ENCODE assay signal across 20 cellular contexts in genomic region chr6:121453191-121453590, GRCh38. TPM values are rescaled to one million over a fixed set of nuclear protein-coding genes. Genes with fewer than 3 reads are reported as not detected.
A peak's percentile ranks its signal among the peaks of the same experiment; 100 is the strongest.
DNase-seq lines count a peak whose midpoint lies in the region; ATAC-seq, FAIRE-seq and TF ChIP-seq lines count a peak whose summit lies in the region.
"Had no signal": no experiment of that assay in that cellular context is flagged by ENCODE, and none has a peak within 500 bp of the region (broad histone marks: within the 10 kb centered on the region; RNA-seq: fewer than 3 reads in every experiment).

No MANE protein-coding gene starts in this region.

- DNase-seq in Daoy (ENCODE audit: low read depth) = peak; percentile 16
- DNase-seq in endothelial cell of umbilical vein (ENCODE audit: low read depth, low spot score) = peak; percentile 72
- no peak for DNase-seq in smooth muscle cell (lab: John Stamatoyannopoulos, UW; ENCODE audit: unreplicated experiment)
- DNase-seq in activated CD4-positive, alpha-beta T cell treated with anti-CD3 and anti-CD28 coated beads, Interleukin-2, amount 50 U/mL, for 4 hours = no peak
- no peak for DNase-seq in GF-D8 (lab: John Stamatoyannopoulos, UW)
- DNase-seq in midbrain (lab: John Stamatoyannopoulos, UW) = no peak
- DNase-seq: AML-193; Caco-2; CD4-positive, alpha-beta T cell; GM23248; HFFc6; KG1 had no signal

- no peak overlapping the region for H3K27ac Mint-ChIP-seq in activated T-helper 17 cell treated with anti-CD3 and anti-CD28 coated beads, Interleukin-2, amount 50 U/mL, for 72 hours
- H3K27ac Mint-ChIP-seq: CD4-positive, alpha-beta T cell; HFFc6 had no signal

- 65% methylated on average over 5 of the region's 5 CpGs for WGBS in smooth muscle cell (ENCODE audit: low lambda C conversion rate)

- no peak for TF ChIP-seq POLR2A in endothelial cell of umbilical vein (IDR thresholded peaks at IDR 0.05; ENCODE audit: low read depth, low read length)

- H3K4me3 Mint-ChIP-seq in activated T-helper 17 cell treated with anti-CD3 and anti-CD28 coated beads, Interleukin-2, amount 50 U/mL, for 72 hours = no peak overlapping the region
- H3K4me3 Mint-ChIP-seq: CD4-positive, alpha-beta T cell; HFFc6 had no signal

- H3K4me1 ChIP-seq in endothelial cell of umbilical vein (ENCODE audit: control insufficient read depth, extremely low read depth, insufficient read depth, low read length) (peaks cover 9% of the 10 kb centered on the region), smooth muscle cell (ENCODE audit: low read depth) (peaks cover 7% of the 10 kb centered on the region)
- H3K4me1 ChIP-seq: Caco-2 had no signal

- dilution Hi-C loops in endothelial cell of umbilical vein (cut with MboI; ENCODE audit: extremely low pct_ligation_motif_present, low sequenced_read_pairs) = no loop called here

- peak; percentile 29 for ATAC-seq in activated T-helper 17 cell treated with anti-CD3 and anti-CD28 coated beads, Interleukin-2, amount 50 U/mL, for 72 hours (replicated peaks)
- no peak for ATAC-seq in HG02970 (IDR thresholded peaks at IDR 0.05; ENCODE audit: low FRiP score, unreplicated experiment)
- ATAC-seq: GM12878, HCT116 had no signal

- H3K79me2 ChIP-seq in endothelial cell of umbilical vein (ENCODE audit: control insufficient read depth, insufficient read depth, low read length) (peaks cover 13% of the 10 kb centered on the region), smooth muscle cell (ENCODE audit: low read depth) (peaks cover 17% of the 10 kb centered on the region)

- no peak for FAIRE-seq in endothelial cell of umbilical vein (lab: Jason Lieb, UNC)
- FAIRE-seq: D721Med, GM12878, GM19239, H54 had no signal

- H3K9me3 ChIP-seq in endothelial cell of umbilical vein (replicated peaks; ENCODE audit: control insufficient read depth, insufficient read depth, low read length) = no peaks in the 10 kb centered on the region
- H3K9me3 ChIP-seq in smooth muscle cell (replicated peaks; ENCODE audit: low read depth) = no peaks in the 10 kb centered on the region
- H3K9me3 ChIP-seq: Caco-2 had no signal

- peaks cover 0 to 4% of the 10 kb centered on the region in 2 experiments for H3K36me3 ChIP-seq in endothelial cell of umbilical vein (ENCODE audit: control insufficient read depth in 2 of 2, extremely low read depth in 1 of 2, insufficient read depth in 2 of 2, low read length in 2 of 2)
- H3K36me3 ChIP-seq in smooth muscle cell (ENCODE audit: low read depth) = no peaks in the 10 kb centered on the region

- H3K27me3 ChIP-seq in endothelial cell of umbilical vein (ENCODE audit: control insufficient read depth in 2 of 2, insufficient read depth in 2 of 2, low read length in 2 of 2) (no peaks in the 10 kb centered on the region), smooth muscle cell (ENCODE audit: low read depth) (no peaks in the 10 kb centered on the region)

- no peak overlapping the region for H3K27ac ChIP-seq in endothelial cell of umbilical vein (ENCODE audit: insufficient read depth, low read depth, low read length)
- H3K27ac ChIP-seq in smooth muscle cell (ENCODE audit: low read depth) = peak overlapping the region; percentile 56
- H3K27ac ChIP-seq: C4-2B, GM23248 had no signal

- H3K4me2 ChIP-seq in endothelial cell of umbilical vein (ENCODE audit: insufficient read depth, low read length) = no peak overlapping the region
- no peak overlapping the region for H3K4me2 ChIP-seq in smooth muscle cell

- H4K20me1 ChIP-seq in endothelial cell of umbilical vein (replicated peaks; ENCODE audit: control insufficient read depth, extremely low read depth, insufficient read depth, low read length) (no peaks in the 10 kb centered on the region), smooth muscle cell (ENCODE audit: low read depth) (peaks cover 22% of the 10 kb centered on the region)

- no peak overlapping the region for H3K9ac ChIP-seq in endothelial cell of umbilical vein (replicated peaks; ENCODE audit: extremely low read depth, insufficient read depth, low read length)
- H3K9ac ChIP-seq in smooth muscle cell (ENCODE audit: low read depth) = no peak overlapping the region
- H3K9ac ChIP-seq: GM23248 had no signal

- H2AFZ ChIP-seq in endothelial cell of umbilical vein (ENCODE audit: low read depth, low read length) (no peak overlapping the region), smooth muscle cell (ENCODE audit: low read depth) (no peak overlapping the region)
- H2AFZ ChIP-seq: GM23248 had no signal

- H3K4me3 ChIP-seq in endothelial cell of umbilical vein (replicated peaks in 1 of 3; ENCODE audit: insufficient read depth in 1 of 3, low read depth in 1 of 3, low read length in 3 of 3) (no peak overlapping the region), smooth muscle cell (no peak overlapping the region)
- H3K4me3 ChIP-seq: GM12878, GM23248 had no signal

- no peaks in the 10 kb centered on the region for H3K4me1 Mint-ChIP-seq in activated T-helper 17 cell treated with anti-CD3 and anti-CD28 coated beads, Interleukin-2, amount 50 U/mL, for 72 hours

- CTCF ChIA-PET in endothelial cell of umbilical vein (lab: Charles Lee) = interaction anchor here (0.7 to 2.8 kb wide), 4 partner anchors 9 to 396 kb away, joined by 3 to 8 read pairs (median 4); no protein-coding TSS in a partner anchor

- H3K36me3 Mint-ChIP-seq in activated T-helper 17 cell treated with anti-CD3 and anti-CD28 coated beads, Interleukin-2, amount 50 U/mL, for 72 hours (ENCODE audit: low read depth) = no peaks in the 10 kb centered on the region

- BruUV-seq in endothelial cell of umbilical vein (replicated peaks; lab: Mats Ljungman, UMichigan) = no TSS peak

- peaks cover 9% of the 10 kb centered on the region for H3K27me3 Mint-ChIP-seq in activated T-helper 17 cell treated with anti-CD3 and anti-CD28 coated beads, Interleukin-2, amount 50 U/mL, for 72 hours
- H3K27me3 Mint-ChIP-seq: CD4-positive, alpha-beta T cell had no signal

- H3F3A ChIP-seq in smooth muscle cell (ENCODE audit: low read depth) = peaks cover 33% of the 10 kb centered on the region

- no peak for TF ChIP-seq CTCF in endothelial cell of umbilical vein (IDR thresholded peaks at IDR 0.05; ENCODE audit: extremely low read depth in 1 of 2, insufficient read depth in 1 of 2, low read depth in 1 of 2, low read length in 2 of 2)
- TF ChIP-seq CTCF in smooth muscle cell (IDR thresholded peaks at IDR 0.05; ENCODE audit: borderline replicate concordance, insufficient read depth, poor library complexity, severe bottlenecking) = no peak

- POLR2A ChIA-PET in endothelial cell of umbilical vein (lab: Charles Lee) = interaction anchor here (0.7 kb wide), 1 partner anchor 18 kb away, joined by 3 read pairs; the partner anchor contains the start of gene GJA1

- intact Hi-C loops in endothelial cell of umbilical vein (cut with micrococcal nuclease) = loop anchor here (2.0 kb wide), 1 partner anchor 62 kb away; no protein-coding TSS in a partner anchor

- no peaks in the 10 kb centered on the region for H3K9me1 ChIP-seq in endothelial cell of umbilical vein (replicated peaks; ENCODE audit: control insufficient read depth, extremely low read depth, insufficient read depth, low read length)

- no peaks in the 10 kb centered on the region for H3K9me3 Mint-ChIP-seq in activated T-helper 17 cell treated with anti-CD3 and anti-CD28 coated beads, Interleukin-2, amount 50 U/mL, for 72 hours
- H3K9me3 Mint-ChIP-seq: CD4-positive, alpha-beta T cell; HFFc6 had no signal

TF ChIP-seq in endothelial cell of umbilical vein, 7 proteins besides CTCF, POLR2A, EP300 and RAD21:
- TF ChIP-seq EZH2 (IDR thresholded peaks at IDR 0.05; ENCODE audit: borderline replicate concordance, low read depth, low read length, severe bottlenecking) = no peak
- TF ChIP-seq FOS (IDR thresholded peaks at IDR 0.05; ENCODE audit: borderline replicate concordance, insufficient read depth, low read length) = peak; percentile 48
- peak; percentile 21 for TF ChIP-seq JUN (IDR thresholded peaks at IDR 0.05; ENCODE audit: borderline replicate concordance, insufficient read depth, insufficient read length, low read depth)
- no peak for TF ChIP-seq POLR2AphosphoS5 (IDR thresholded peaks at IDR 0.05; ENCODE audit: insufficient read depth, low read depth, low read length)
- no peak for TF ChIP-seq GATA2 (IDR thresholded peaks at IDR 0.05; ENCODE audit: insufficient read depth, insufficient read length, low read depth, low read length)
- TF ChIP-seq MYC (IDR thresholded peaks at IDR 0.05; ENCODE audit: low read depth, low read length) = no peak
- TF ChIP-seq MAX (IDR thresholded peaks at IDR 0.05; ENCODE audit: insufficient read depth, insufficient read length) = no peak

RNA-seq across cellular contexts. Expression of gene GJA1, which starts 17.7 kb away (rescaled TPM):
- total RNA-seq in Daoy (2014; rRNA removed; shearing (Covaris generic)) = 80.6 and 103 TPM in 2 replicates
- total RNA-seq in activated T-helper 17 cell treated with anti-CD3 and anti-CD28 coated beads, Interleukin-2, amount 50 U/mL, for 72 hours = under 1 TPM in 1 of 2 donors, not detected in 1; 0.11 TPM
- total RNA-seq in endothelial cell of umbilical vein (235 and 288 TPM in 2 replicates), smooth muscle cell (834 and 905 TPM in 2 replicates)
- polyA plus RNA-seq in endothelial cell of umbilical vein (155 and 185 TPM in 2 replicates), smooth muscle cell (184 and 204 TPM in 2 replicates)
- 164 and 180 TPM in 2 replicates for polyA plus RNA-seq in endothelial cell of umbilical vein (2011; cell fraction: cytosol; rRNA removed)
- polyA plus RNA-seq in endothelial cell of umbilical vein (2011; cell fraction: nucleus; rRNA removed) = 150 and 213 TPM in 2 replicates
- polyA plus RNA-seq in endothelial cell of umbilical vein (2012) = 411 and 451 TPM in 2 replicates
- 426 and 450 TPM in 2 replicates for polyA minus RNA-seq in endothelial cell of umbilical vein
- not detected for polyA minus RNA-seq in endothelial cell of umbilical vein (2011; cell fraction: cytosol; rRNA and poly(A)+ RNA removed)
- polyA minus RNA-seq in endothelial cell of umbilical vein (2011; cell fraction: nucleus; rRNA and poly(A)+ RNA removed) = 173 and 254 TPM in 2 replicates
- total RNA-seq: CD4-positive, alpha-beta T cell had no signal

Comparison
In these comparisons a context has a peak if more than half of its experiments do, and no peak if none do; other contexts are left out.
1. DNase-seq: peak in Daoy (single experiment) and endothelial cell of umbilical vein (single experiment); none in smooth muscle cell (single experiment), activated CD4-positive, alpha-beta T cell treated with anti-CD3 and anti-CD28 coated beads, Interleukin-2, amount 50 U/mL, for 4 hours (0 of 2), GF-D8 (single experiment) and midbrain (single experiment).
2. RNA of gene GJA1, which starts 17.7 kb away (total RNA-seq): 834 to 905 TPM in smooth muscle cell, 235 to 288 TPM in endothelial cell of umbilical vein and 80.6 to 103 TPM in Daoy; 0.11 TPM in activated T-helper 17 cell treated with anti-CD3 and anti-CD28 coated beads, Interleukin-2, amount 50 U/mL, for 72 hours; every median in the first group is over 10 times any median in the second.